ENCODE assay signal across 21 cellular contexts in genomic region chr1:240237305-240237721, GRCh38.
DNase-seq lines count a peak whose midpoint lies in the region; ATAC-seq and TF ChIP-seq lines count a peak whose summit lies in the region.
"Had no signal": no experiment of that assay in that cellular context is flagged by ENCODE, and none has a peak within 500 bp of the region (broad histone marks: within the 10 kb centered on the region; RNA-seq: fewer than 3 reads in every experiment).

No MANE protein-coding gene starts in this region.

- peak; percentile 89 for DNase-seq in EH (ENCODE audit: low read depth)
- DNase-seq in SJSA1 (ENCODE audit: low read depth in 1 of 2, low spot score in 2 of 2) = peak; percentile 55 to 75
- DNase-seq in fibroblast of mammary gland (ENCODE audit: low read depth) = peak; percentile 42
- DNase-seq in osteoblast (ENCODE audit: insufficient read length, low spot score, missing footprints) = peak; percentile 67
- DNase-seq in activated CD4-positive, alpha-beta T cell treated with anti-CD3 and anti-CD28 coated beads for 36 hours = no peak
- DNase-seq in activated naive CD4-positive, alpha-beta T cell (lab: John Stamatoyannopoulos, UW) = no peak
- no peak for DNase-seq in lower lobe of right lung
- DNase-seq: activated CD4-positive, alpha-beta T cell treated with anti-CD3 and anti-CD28 coated beads, Interleukin-2, amount 10 ng/mL, durations not matched to agents 24 days and 14 days; activated effector memory CD4-positive, alpha-beta T cell treated with anti-CD3 and anti-CD28 coated beads, Interleukin-2, amount 50 U/mL, for 16 hours; amniotic stem cell; DMS153; effector memory CD8-positive, alpha-beta T cell; Kasumi-1; NCI-H1105 treated with DMSO at 0.1 percent for 48 hours; NCI-H2081 treated with DMSO at 0.1 percent for 48 hours; NCI-H524; nephron progenitor cell; stimulated activated CD4-positive, alpha-beta T cell treated with anti-CD3 and anti-CD28 coated beads, Interleukin-4, amount 100 ng/mL, for 24 hours; upper lobe of right lung had no signal

- CTCF ChIA-PET in activated CD4-positive, alpha-beta T cell treated with anti-CD3 and anti-CD28 coated beads for 36 hours (lab: Charles Lee) = no interaction called here

- H3K4me2 ChIP-seq in osteoblast (ENCODE audit: insufficient read depth, low read length) = no peak overlapping the region

- H3K9me3 ChIP-seq in SJSA1 (replicated peaks) = no peaks in the 10 kb centered on the region
- no peaks in the 10 kb centered on the region for H3K9me3 ChIP-seq in osteoblast (ENCODE audit: low read depth, low read length)
- no peaks in the 10 kb centered on the region for H3K9me3 ChIP-seq in lower lobe of right lung
- H3K9me3 ChIP-seq: prostate gland, upper lobe of right lung had no signal

- no peaks in the 10 kb centered on the region for H3K27me3 Mint-ChIP-seq in activated CD4-positive, alpha-beta T cell treated with anti-CD3 and anti-CD28 coated beads for 36 hours
- H3K27me3 Mint-ChIP-seq: activated CD4-positive, alpha-beta T cell treated with anti-CD3 and anti-CD28 coated beads, Interleukin-2, amount 10 ng/mL, durations not matched to agents 24 days and 14 days; effector memory CD8-positive, alpha-beta T cell had no signal

- no peaks in the 10 kb centered on the region for H3K36me3 Mint-ChIP-seq in activated CD4-positive, alpha-beta T cell treated with anti-CD3 and anti-CD28 coated beads for 36 hours (ENCODE audit: low read depth)

- peaks cover 5% of the 10 kb centered on the region for H3K9me3 Mint-ChIP-seq in activated CD4-positive, alpha-beta T cell treated with anti-CD3 and anti-CD28 coated beads for 36 hours (ENCODE audit: low read depth)
- H3K9me3 Mint-ChIP-seq: activated CD4-positive, alpha-beta T cell treated with anti-CD3 and anti-CD28 coated beads, Interleukin-2, amount 10 ng/mL, durations not matched to agents 24 days and 14 days; nephron progenitor cell had no signal

- POLR2A ChIA-PET in activated CD4-positive, alpha-beta T cell treated with anti-CD3 and anti-CD28 coated beads for 36 hours (lab: Charles Lee) = no interaction called here

- no peak overlapping the region for H2AFZ ChIP-seq in osteoblast (ENCODE audit: low read length)

- H4K20me1 ChIP-seq in osteoblast (ENCODE audit: insufficient read depth, low read length) = no peaks in the 10 kb centered on the region

- no peak overlapping the region for H3K4me3 ChIP-seq in SJSA1
- no peak overlapping the region for H3K4me3 ChIP-seq in fibroblast of mammary gland (ENCODE audit: control insufficient read depth, low read depth, low read length)
- H3K4me3 ChIP-seq in osteoblast (ENCODE audit: insufficient read depth, low read length) = no peak overlapping the region
- no peak overlapping the region for H3K4me3 ChIP-seq in lower lobe of right lung
- H3K4me3 ChIP-seq: prostate gland, upper lobe of right lung had no signal

- H3K27ac Mint-ChIP-seq in activated CD4-positive, alpha-beta T cell treated with anti-CD3 and anti-CD28 coated beads for 36 hours = no peak overlapping the region
- H3K27ac Mint-ChIP-seq: activated CD4-positive, alpha-beta T cell treated with anti-CD3 and anti-CD28 coated beads, Interleukin-2, amount 10 ng/mL, durations not matched to agents 24 days and 14 days; effector memory CD8-positive, alpha-beta T cell; nephron progenitor cell had no signal

- ATAC-seq in HG03432 (IDR thresholded peaks at IDR 0.05; ENCODE audit: unreplicated experiment) (no peak), lower lobe of right lung (no peak)
- ATAC-seq in activated CD4-positive, alpha-beta T cell treated with anti-CD3 and anti-CD28 coated beads for 36 hours = no peak
- ATAC-seq: effector memory CD8-positive, alpha-beta T cell; upper lobe of right lung had no signal

- no peaks in the 10 kb centered on the region for H3K4me1 Mint-ChIP-seq in activated CD4-positive, alpha-beta T cell treated with anti-CD3 and anti-CD28 coated beads for 36 hours
- H3K4me1 Mint-ChIP-seq: activated CD4-positive, alpha-beta T cell treated with anti-CD3 and anti-CD28 coated beads, Interleukin-2, amount 10 ng/mL, durations not matched to agents 24 days and 14 days had no signal

- no peak for TF ChIP-seq CTCF in fibroblast of mammary gland (conservative IDR thresholded peaks at IDR 0.05; ENCODE audit: control insufficient read depth, insufficient read depth, low read depth, low read length)
- no peak for TF ChIP-seq CTCF in osteoblast (IDR thresholded peaks at IDR 0.05; ENCODE audit: extremely low read depth, low read depth, low read length)
- TF ChIP-seq CTCF in lower lobe of right lung (IDR thresholded peaks at IDR 0.05) = no peak

- H3K4me3 Mint-ChIP-seq in activated CD4-positive, alpha-beta T cell treated with anti-CD3 and anti-CD28 coated beads for 36 hours = no peak overlapping the region
- H3K4me3 Mint-ChIP-seq: activated CD4-positive, alpha-beta T cell treated with anti-CD3 and anti-CD28 coated beads, Interleukin-2, amount 10 ng/mL, durations not matched to agents 24 days and 14 days; effector memory CD8-positive, alpha-beta T cell; nephron progenitor cell had no signal

- H3K27ac ChIP-seq in SJSA1 (peak overlapping the region; percentile 81), osteoblast (ENCODE audit: low read depth, low read length) (peak overlapping the region; percentile 82), lower lobe of right lung (no peak overlapping the region)
- H3K27ac ChIP-seq: prostate gland, upper lobe of right lung had no signal

- H3K27me3 ChIP-seq in SJSA1 (replicated peaks) (no peaks in the 10 kb centered on the region), osteoblast (ENCODE audit: insufficient read depth, low read length) (no peaks in the 10 kb centered on the region), lower lobe of right lung (ENCODE audit: low read depth) (no peaks in the 10 kb centered on the region)
- H3K27me3 ChIP-seq: upper lobe of right lung had no signal

- H3K36me3 ChIP-seq in SJSA1 (peaks cover 9% of the 10 kb centered on the region), osteoblast (ENCODE audit: insufficient read depth, low read length) (peaks cover 11% of the 10 kb centered on the region), lower lobe of right lung (no peaks in the 10 kb centered on the region)
- H3K36me3 ChIP-seq: prostate gland, upper lobe of right lung had no signal

- intact Hi-C loops in activated CD4-positive, alpha-beta T cell treated with anti-CD3 and anti-CD28 coated beads for 36 hours (cut with DNase I, micrococcal nuclease) = no loop called here
- intact Hi-C loops in lower lobe of right lung (cut with DNase I) = no loop called here

- H3K4me1 ChIP-seq in SJSA1 (replicated peaks) (peaks cover 60% of the 10 kb centered on the region), osteoblast (ENCODE audit: insufficient read depth, low read length) (peaks cover 48% of the 10 kb centered on the region), lower lobe of right lung (no peaks in the 10 kb centered on the region)
- H3K4me1 ChIP-seq: prostate gland, upper lobe of right lung had no signal

- peaks cover 7% of the 10 kb centered on the region for H3K79me2 ChIP-seq in osteoblast (ENCODE audit: insufficient read depth, low read length)

Comparison
In these comparisons a context has a peak if more than half of its experiments do, and no peak if none do; other contexts are left out.
1. DNase-seq: peak in EH (single experiment), SJSA1 (2 of 2), fibroblast of mammary gland (single experiment) and osteoblast (single experiment); none in activated CD4-positive, alpha-beta T cell treated with anti-CD3 and anti-CD28 coated beads for 36 hours (single experiment), activated naive CD4-positive, alpha-beta T cell (0 of 4) and lower lobe of right lung (single experiment).